ENCODE assay signal across 2 cellular contexts in genomic region chr4:147198411-147199051, GRCh38.
TF ChIP-seq lines count a peak whose summit lies in the region.

No MANE protein-coding gene starts in this region.

TF ChIP-seq in A549, 52 proteins besides CTCF, POLR2A, EP300 and RAD21 (continued from another document):
- TF ChIP-seq REST (IDR thresholded peaks at IDR 0.05) (no peak), FOXS1 (CRISPR knock-in tag; IDR thresholded peaks at IDR 0.05) (no peak), RCOR1 (IDR thresholded peaks at IDR 0.05; ENCODE audit: low read depth, low read length) (no peak), JUN (IDR thresholded peaks at IDR 0.05) (no peak), HMGXB4 (CRISPR knock-in tag; IDR thresholded peaks at IDR 0.05; ENCODE audit: borderline replicate concordance) (no peak), BCL3 (IDR thresholded peaks at IDR 0.05) (no peak), NPAS2 (CRISPR knock-in tag; IDR thresholded peaks at IDR 0.05; ENCODE audit: borderline replicate concordance) (no peak), RARB (CRISPR knock-in tag; IDR thresholded peaks at IDR 0.05) (no peak)

TF ChIP-seq in IMR-90, 13 proteins besides CTCF, POLR2A, EP300 and RAD21 (continued from another document):
- TF ChIP-seq ELK1 (IDR thresholded peaks at IDR 0.05; ENCODE audit: borderline replicate concordance, low read depth, low read length), result no peak
- TF ChIP-seq NFE2L2 (IDR thresholded peaks at IDR 0.05; ENCODE audit: low read depth, low read length), result no peak
- no peak for TF ChIP-seq CEBPB (IDR thresholded peaks at IDR 0.05; ENCODE audit: low read depth, low read length)
- TF ChIP-seq FOS (IDR thresholded peaks at IDR 0.05; ENCODE audit: low read depth, low read length), result no peak
- TF ChIP-seq MXI1 (IDR thresholded peaks at IDR 0.05; ENCODE audit: borderline replicate concordance, low read depth, low read length), result no peak
TF ChIP-seq in IMR-90: peak in this region for 0.
